ENCODE assay signal across 23 cellular contexts in the genomic region with DNA sequence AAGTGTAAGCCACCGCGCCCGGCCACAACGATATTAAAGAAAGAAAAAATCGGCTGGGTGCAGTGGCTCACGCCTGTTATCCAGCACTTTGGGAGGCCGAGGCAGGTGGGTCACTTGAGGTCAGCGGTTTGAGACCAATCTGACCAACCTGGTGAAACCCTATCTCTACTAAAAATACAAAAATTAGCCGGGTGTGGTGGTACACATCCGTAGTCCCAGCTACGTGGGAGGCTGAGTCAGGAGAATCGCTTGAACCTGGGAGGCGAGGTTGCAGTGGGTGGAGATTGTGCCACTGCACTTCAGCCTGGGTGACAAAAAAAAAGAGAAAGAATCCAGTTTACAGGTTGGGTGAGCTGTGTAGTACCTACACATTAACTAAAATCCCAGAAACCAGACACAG.
DNase-seq lines count a peak whose midpoint lies in the region; FAIRE-seq and TF ChIP-seq lines count a peak whose summit lies in the region.
"Had no signal": no experiment of that assay in that cellular context is flagged by ENCODE, and none has a peak within 500 bp of the region (broad histone marks: within the 10 kb centered on the region; RNA-seq: fewer than 3 reads in every experiment).

No MANE protein-coding gene starts in this region.

- no peak overlapping the region for H3K4ac ChIP-seq in H1 (replicated peaks; ENCODE audit: insufficient read length, low read depth, low read length)

- H3K27me3 ChIP-seq in H1 (replicated peaks in 1 of 4; ENCODE audit: control insufficient read depth in 3 of 4, extremely low read depth in 1 of 4, insufficient read depth in 3 of 4, low read length in 3 of 4) (no peaks in the 10 kb centered on the region), spleen (replicated peaks in 1 of 7) (peaks cover 0 to 34% (median 0%) of the 10 kb centered on the region in 7 donors)
- H3K27me3 ChIP-seq: BLaER1 treated with 17β-estradiol and CSF1 and Interleukin-3, amounts not matched to agents 10 nM and 100 nM had no signal

- H4K5ac ChIP-seq in H1 (ENCODE audit: insufficient read length, low read depth, low read length), result no peak overlapping the region

- no peak for TF ChIP-seq POLR2A in H1 (IDR thresholded peaks at IDR 0.05; ENCODE audit: control extremely low read depth in 1 of 2, low read depth in 2 of 2, low read length in 2 of 2)
- no peak for TF ChIP-seq POLR2A in spleen (IDR thresholded peaks at IDR 0.05)

- no peak overlapping the region for H2AFZ ChIP-seq in H1 (ENCODE audit: low read length)

- POLR2A ChIA-PET in HEK293 (lab: Yijun Ruan, JAX), result interaction anchor here (0.6 kb wide), 1 partner anchor 517 kb away, joined by 3 read pairs; no protein-coding TSS in a partner anchor
- POLR2A ChIA-PET in H1 (lab: Charles Lee; ENCODE audit: partially characterized antibody), result interaction anchor here (0.6 kb wide), 1 partner anchor 28 kb away, joined by 3 read pairs; no protein-coding TSS in a partner anchor

- H2BK12ac ChIP-seq in H1 (ENCODE audit: low read depth, low read length), result 0 out of 2 replicates have a peak overlapping the region, but pooled peaks have one; percentile 33

- no peaks in the 10 kb centered on the region for H3K9me3 ChIP-seq in HEK293 (ENCODE audit: control insufficient read depth, insufficient read depth, low read depth, low read length)
- no peaks in the 10 kb centered on the region for H3K9me3 ChIP-seq in H1 (ENCODE audit: insufficient read depth in 2 of 2, low read depth in 1 of 2, low read length in 1 of 2)
- H3K9me3 ChIP-seq in spleen, result no peaks in the 10 kb centered on the region
- H3K9me3 ChIP-seq: A549; BLaER1 treated with 17β-estradiol and CSF1 and Interleukin-3, amounts not matched to agents 10 nM and 100 nM; Caco-2 had no signal

- CTCF ChIA-PET in HEK293 (lab: Yijun Ruan, JAX) (interaction anchor here (0.7 to 2.3 kb wide), 6 partner anchors 16 to 256 kb away, joined by 3 to 7 read pairs (median 4); no protein-coding TSS in a partner anchor), H1 (lab: Charles Lee; ENCODE audit: partially characterized antibody) (interaction anchor here (0.7 to 2.9 kb wide), 8 partner anchors 8 to 1168 kb away, joined by 3 to 19 read pairs (median 4); no protein-coding TSS in a partner anchor)

- no peak overlapping the region for H3K9ac ChIP-seq in H1 (replicated peaks in 1 of 4; ENCODE audit: extremely low read depth in 1 of 4, low read depth in 3 of 4, low read length in 3 of 4)

- no peaks in the 10 kb centered on the region for H4K20me1 ChIP-seq in H1 (replicated peaks in 1 of 2; ENCODE audit: control insufficient read depth in 1 of 2, insufficient read depth in 2 of 2, low read length in 2 of 2)
- H4K20me1 ChIP-seq: BLaER1 treated with 17β-estradiol and CSF1 and Interleukin-3, amounts not matched to agents 10 nM and 100 nM had no signal

- no peak overlapping the region for H3K56ac ChIP-seq in H1 (replicated peaks; ENCODE audit: insufficient read length, low read depth, low read length)

- DNase-seq in RPMI8226, result peak; percentile 71
- no peak for DNase-seq in H1 (ENCODE audit: low read depth in 1 of 2, low spot score in 2 of 2)
- peak; percentile 19 for DNase-seq in spleen
- DNase-seq in middle frontal gyrus (ENCODE audit: extremely low spot score, low spot score), result no peak
- DNase-seq in DMS79 treated with DMSO at 0.1 percent for 48 hours (lab: John Stamatoyannopoulos, UW), result no peak
- no peak for DNase-seq in KBM-7
- DNase-seq: AML-193; Caco-2; Calu3; CD4-positive, alpha-beta T cell; CD8-positive, alpha-beta T cell; DND-41; EL; GDM1 had no signal

- H3K14ac ChIP-seq in H1 (ENCODE audit: insufficient read length), result no peak overlapping the region

- H3K79me1 ChIP-seq in H1 (ENCODE audit: low read depth, low read length), result no peaks in the 10 kb centered on the region; the same call in 1 of the 2 replicates

- intact Hi-C loops in spleen (cut with DNase I; ENCODE audit: low total_unique reads), result no loop called here

- H2BK20ac ChIP-seq in H1 (ENCODE audit: low read length), result no peak overlapping the region

- H3K27ac ChIP-seq in HEK293 (ENCODE audit: extremely low read depth, low read depth, low read length) (no peak overlapping the region), H1 (ENCODE audit: low read depth, low read length) (no peak overlapping the region), spleen (no peak overlapping the region)
- H3K27ac ChIP-seq: 22Rv1; A549; BLaER1 treated with 17β-estradiol and CSF1 and Interleukin-3, amounts not matched to agents 10 nM and 100 nM; C4-2B had no signal

- H3K18ac ChIP-seq in H1 (ENCODE audit: extremely low read depth, low read length), result no peak overlapping the region

- H2BK120ac ChIP-seq in H1 (replicated peaks; ENCODE audit: low read depth, low read length), result no peak overlapping the region

- in situ Hi-C loops in KBM-7 (cut with MboI; ENCODE audit: low pct_unique_long_range_greater_than_20kb, low sequenced_read_pairs), result no loop called here

- no peak overlapping the region for H3K23ac ChIP-seq in H1 (ENCODE audit: insufficient read length)

- TF ChIP-seq CTCF in HEK293 (tag by site-specific recombination; IDR thresholded peaks at IDR 0.05) (no peak), H1 (IDR thresholded peaks at IDR 0.05; ENCODE audit: control extremely low read depth in 1 of 3, insufficient read depth in 1 of 3, low read depth in 1 of 3, low read length in 3 of 3) (no peak), spleen (IDR thresholded peaks at IDR 0.05 in 8 of 11, conservative IDR thresholded peaks at IDR 0.05 in 3 of 11) (no peak)

- no peaks in the 10 kb centered on the region for H3K23me2 ChIP-seq in H1 (ENCODE audit: low read depth, low read length)

- TF ChIP-seq EP300 in H1 (IDR thresholded peaks at IDR 0.05; ENCODE audit: borderline replicate concordance in 1 of 2, low read depth in 2 of 2, low read length in 2 of 2), result no peak

- no peak overlapping the region for H2AK5ac ChIP-seq in H1 (ENCODE audit: low read depth, low read length)

- H4K8ac ChIP-seq in H1 (ENCODE audit: extremely low read depth, insufficient read depth, low read length), result no peak overlapping the region

- 79% methylated on average over 13 of the region's 13 CpGs; no CpG with 5 or more reads in 1 of the 2 experiments for WGBS in H1 (ENCODE audit: extremely low coverage in 1 of 2, insufficient coverage in 1 of 2, insufficient read length in 1 of 2, insufficient replicate concordance in 2 of 2, low coverage in 1 of 2, low lambda C conversion rate in 2 of 2, missing lambda C conversion rate in 1 of 2), 2 experiments
- 87 to 90% (median 88%) methylated on average over 13 of the region's 13 CpGs for WGBS in spleen, 5 donors

- H3K4me2 ChIP-seq in H1 (ENCODE audit: insufficient read depth in 1 of 2, low read depth in 2 of 2, low read length in 2 of 2), result no peak overlapping the region
- H3K4me2 ChIP-seq: A549; BLaER1 treated with 17β-estradiol and CSF1 and Interleukin-3, amounts not matched to agents 10 nM and 100 nM had no signal

- H3K4me1 ChIP-seq in HEK293 (ENCODE audit: control insufficient read depth, insufficient read depth, low read length), result no peaks in the 10 kb centered on the region
- peaks cover 0 to 7% (median 5%) of the 10 kb centered on the region in 4 experiments; a peak in 5 of 7 replicates for H3K4me1 ChIP-seq in H1 (replicated peaks in 1 of 4; ENCODE audit: control insufficient read depth in 3 of 4, insufficient read depth in 4 of 4, low read length in 3 of 4)
- no peaks in the 10 kb centered on the region for H3K4me1 ChIP-seq in spleen
- H3K4me1 ChIP-seq: Caco-2 had no signal

- FAIRE-seq in H1 (lab: Jason Lieb, UNC), result no peak
- FAIRE-seq: A549, D721Med, GM12878, GM12892, GM18507 had no signal

- H3K36me3 ChIP-seq in HEK293 (ENCODE audit: control insufficient read depth in 2 of 2, insufficient read depth in 1 of 2, low read length in 2 of 2), result no peaks in the 10 kb centered on the region
- no peaks in the 10 kb centered on the region for H3K36me3 ChIP-seq in H1 (ENCODE audit: control insufficient read depth in 2 of 4, insufficient read depth in 4 of 4, low read length in 3 of 4)
- H3K36me3 ChIP-seq in spleen, result no peaks in the 10 kb centered on the region
- H3K36me3 ChIP-seq: BLaER1 treated with 17β-estradiol and CSF1 and Interleukin-3, amounts not matched to agents 10 nM and 100 nM had no signal

- no peak overlapping the region for H4K91ac ChIP-seq in H1 (replicated peaks; ENCODE audit: insufficient read length, low read length)

- TF ChIP-seq RAD21 in H1 (IDR thresholded peaks at IDR 0.05 in 1 of 2, conservative IDR thresholded peaks at IDR 0.05 in 1 of 2; ENCODE audit: low read depth in 2 of 2, low read length in 2 of 2), result no peak

- H3K79me2 ChIP-seq in H1 (ENCODE audit: control insufficient read depth in 1 of 2, insufficient read depth in 2 of 2, low read length in 2 of 2), result no peaks in the 10 kb centered on the region

- H2BK15ac ChIP-seq in H1 (ENCODE audit: low read length), result no peak overlapping the region

- H3K4me3 ChIP-seq in HEK293 (ENCODE audit: low read depth, low read length) (no peak overlapping the region), H1 (ENCODE audit: extremely low read depth in 1 of 4, insufficient read depth in 2 of 4, low read depth in 3 of 4, low read length in 4 of 4) (no peak overlapping the region), spleen (no peak overlapping the region)
- H3K4me3 ChIP-seq: A549; BLaER1 treated with 17β-estradiol and CSF1 and Interleukin-3, amounts not matched to agents 10 nM and 100 nM; GM12878 had no signal

- no peak overlapping the region for H2BK5ac ChIP-seq in H1 (ENCODE audit: low read depth, low read length)

TF ChIP-seq in HEK293, 187 proteins besides CTCF, POLR2A, EP300 and RAD21:
- no peak for TF ChIP-seq KLF9 (tag by site-specific recombination; IDR thresholded peaks at IDR 0.05; ENCODE audit: low read depth)
- TF ChIP-seq ZFHX2 (tag by site-specific recombination; conservative IDR thresholded peaks at IDR 0.05), result peak; percentile 59
- peak; percentile 73 for TF ChIP-seq EGR2 (tag by site-specific recombination; IDR thresholded peaks at IDR 0.05; ENCODE audit: low read depth)

TF ChIP-seq in H1, 55 proteins besides CTCF, POLR2A, EP300 and RAD21:
- no peak for TF ChIP-seq NANOG (IDR thresholded peaks at IDR 0.05; ENCODE audit: insufficient read depth, low read depth, low read length, poor library complexity, severe bottlenecking)
- no peak for TF ChIP-seq SUZ12 (IDR thresholded peaks at IDR 0.05; ENCODE audit: low read length)
- TF ChIP-seq SIRT6 (IDR thresholded peaks at IDR 0.05; ENCODE audit: low read length), result no peak
TF ChIP-seq in H1: peak in this region for 0.

Comparison
In these comparisons a context has a peak if more than half of its experiments do, and no peak if none do; other contexts are left out.
1. DNase-seq: peak in RPMI8226 (single experiment) and spleen (single experiment); none in H1 (0 of 2), middle frontal gyrus (single experiment), DMS79 treated with DMSO at 0.1 percent for 48 hours (single experiment) and KBM-7 (single experiment).